ENCODE assay signal across 1 cellular context in the genomic region with DNA sequence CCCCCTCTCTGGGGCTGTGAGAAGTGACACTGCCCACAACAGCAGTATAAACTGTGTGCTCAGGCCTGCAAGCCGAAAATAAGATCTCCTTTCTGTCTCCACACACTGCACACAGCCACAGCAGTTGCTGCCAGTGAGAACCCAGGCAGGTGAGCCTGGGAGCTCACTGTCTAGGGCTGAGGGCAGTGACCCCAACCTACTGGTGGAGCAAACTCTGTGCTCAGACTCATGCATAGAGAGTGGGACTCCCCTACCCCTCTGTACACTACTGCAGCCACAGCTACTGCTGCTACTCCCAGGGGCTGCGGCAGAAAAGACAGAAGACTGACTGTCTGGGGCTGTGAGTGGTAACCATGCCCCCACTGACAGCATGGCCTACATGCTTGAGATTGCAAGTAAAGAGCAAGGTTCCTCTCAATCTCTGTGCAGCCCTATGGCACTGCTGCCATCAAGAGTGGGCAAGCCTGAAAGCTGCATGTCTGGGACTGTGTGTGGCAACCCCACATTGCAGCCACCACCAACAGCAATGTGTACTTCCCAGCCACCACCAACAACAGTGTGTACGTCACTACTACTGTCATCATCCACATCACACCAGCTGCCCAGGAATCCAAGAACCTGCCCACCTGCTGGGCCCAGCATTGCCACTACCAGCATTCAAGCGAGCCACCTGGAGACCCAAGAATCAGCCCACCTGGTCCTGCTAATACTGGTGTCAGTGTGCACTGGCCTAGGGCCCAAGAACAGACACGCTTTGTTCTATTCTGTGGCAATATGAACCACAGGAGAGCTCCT.
TF ChIP-seq lines count a peak whose summit lies in the region.

No MANE protein-coding gene starts in this region.

TF ChIP-seq in WTC11, 78 proteins besides CTCF, POLR2A, EP300 and RAD21 (continued from another document):
- TF ChIP-seq, protein P1, sequence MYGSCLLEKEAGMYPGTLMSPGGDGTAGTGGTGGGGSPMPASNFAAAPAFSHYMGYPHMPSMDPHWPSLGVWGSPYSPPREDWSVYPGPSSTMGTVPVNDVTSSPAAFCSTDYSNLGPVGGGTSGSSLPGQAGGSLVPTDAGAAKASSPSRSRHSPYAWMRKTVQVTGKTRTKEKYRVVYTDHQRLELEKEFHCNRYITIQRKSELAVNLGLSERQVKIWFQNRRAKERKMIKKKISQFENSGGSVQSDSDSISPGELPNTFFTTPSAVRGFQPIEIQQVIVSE (CRISPR knock-in tag; IDR thresholded peaks at IDR 0.05; ENCODE audit: borderline replicate concordance): no peak
- TF ChIP-seq NFATC4 (CRISPR knock-in tag; IDR thresholded peaks at IDR 0.05): no peak
